In genomic region chr4:72569719-72570235, GRCh38 we compare ENCODE assay signal across 8 cellular contexts. TPM values are rescaled to one million over a fixed set of nuclear protein-coding genes. Genes with fewer than 3 reads are reported as not detected.
DNase-seq lines count a peak whose midpoint lies in the region; ATAC-seq and TF ChIP-seq lines count a peak whose summit lies in the region.

No MANE protein-coding gene starts in this region.

- peaks cover 10 to 28% (median 13%) of the 10 kb centered on the region in 4 donors for H3K4me1 Mint-ChIP-seq in CD4-positive, alpha-beta memory T cell
- peaks cover 20 to 27% (median 23%) of the 10 kb centered on the region in 3 donors for H3K4me1 Mint-ChIP-seq in T-cell
- H3K4me1 Mint-ChIP-seq in activated CD4-positive, alpha-beta memory T cell treated with anti-CD3 and anti-CD28 coated beads for 36 hours (ENCODE audit: low read depth): peaks cover 11% of the 10 kb centered on the region

- POLR2A ChIA-PET in CD4-positive, alpha-beta memory T cell (lab: Charles Lee; ENCODE audit: partially characterized antibody): no interaction called here
- POLR2A ChIA-PET in T-cell (lab: Charles Lee): interaction anchor here in 1 of 2 donors (0.6 kb wide), 1 partner anchor 735 kb away, joined by 11 read pairs; no protein-coding TSS in a partner anchor
- POLR2A ChIA-PET in activated CD4-positive, alpha-beta memory T cell treated with anti-CD3 and anti-CD28 coated beads for 36 hours (lab: Charles Lee): no interaction called here

- H3K4me3 Mint-ChIP-seq in CD4-positive, alpha-beta memory T cell: peak overlapping the region in 6 of 8 donors; percentile 1 to 35 (median 9)
- H3K4me3 Mint-ChIP-seq in T-cell: peak overlapping the region; percentile 13 to 86 (median 32)
- H3K4me3 Mint-ChIP-seq in activated CD4-positive, alpha-beta memory T cell treated with anti-CD3 and anti-CD28 coated beads for 36 hours: no peak overlapping the region

- no peak for DNase-seq in CD4-positive, alpha-beta memory T cell
- no peak for DNase-seq in T-cell
- DNase-seq in heart right ventricle: no peak
- DNase-seq in prostate gland (ENCODE audit: low spot score): peak; percentile 9
- DNase-seq in NCI-H2029 (lab: John Stamatoyannopoulos, UW): no peak
- no peak for DNase-seq in activated naive CD4-positive, alpha-beta T cell treated with anti-CD3 and anti-CD28 coated beads, Interleukin-2, amount 50 U/mL, for 72 hours (ENCODE audit: low spot score in 2 of 2)
- no peak for DNase-seq in stimulated activated naive CD4-positive, alpha-beta T cell treated with Interleukin-2 at 50 U/mL for 16 hours (lab: John Stamatoyannopoulos, UW)
- DNase-seq in activated CD4-positive, alpha-beta memory T cell treated with anti-CD3 and anti-CD28 coated beads for 36 hours: no peak

- TF ChIP-seq CTCF in heart right ventricle (IDR thresholded peaks at IDR 0.05) (no peak), prostate gland (IDR thresholded peaks at IDR 0.05) (no peak)

- peaks cover 32 to 33% of the 10 kb centered on the region in 2 donors for H3K27me3 Mint-ChIP-seq in CD4-positive, alpha-beta memory T cell
- peaks cover 49 to 52% of the 10 kb centered on the region in 2 donors for H3K27me3 Mint-ChIP-seq in T-cell
- peaks cover 45% of the 10 kb centered on the region for H3K27me3 Mint-ChIP-seq in activated CD4-positive, alpha-beta memory T cell treated with anti-CD3 and anti-CD28 coated beads for 36 hours

- H3K9me3 Mint-ChIP-seq in CD4-positive, alpha-beta memory T cell: peaks cover 0 to 4% (median 0%) of the 10 kb centered on the region in 8 donors
- no peaks in the 10 kb centered on the region for H3K9me3 Mint-ChIP-seq in T-cell
- peaks cover 0 to 3% of the 10 kb centered on the region in 2 donors for H3K9me3 Mint-ChIP-seq in activated naive CD4-positive, alpha-beta T cell treated with anti-CD3 and anti-CD28 coated beads, Interleukin-2, amount 50 U/mL, for 72 hours
- no peaks in the 10 kb centered on the region for H3K9me3 Mint-ChIP-seq in activated CD4-positive, alpha-beta memory T cell treated with anti-CD3 and anti-CD28 coated beads for 36 hours

- no peak overlapping the region for H3K27ac Mint-ChIP-seq in CD4-positive, alpha-beta memory T cell
- H3K27ac Mint-ChIP-seq in T-cell: no peak overlapping the region
- no peak overlapping the region for H3K27ac Mint-ChIP-seq in activated naive CD4-positive, alpha-beta T cell treated with anti-CD3 and anti-CD28 coated beads, Interleukin-2, amount 50 U/mL, for 72 hours
- H3K27ac Mint-ChIP-seq in activated CD4-positive, alpha-beta memory T cell treated with anti-CD3 and anti-CD28 coated beads for 36 hours: no peak overlapping the region

- intact Hi-C loops in CD4-positive, alpha-beta memory T cell (cut with micrococcal nuclease): no loop called here
- intact Hi-C loops in heart right ventricle (cut with DNase I): loop anchor here in 1 of 10 donors (10.0 kb wide), 1 partner anchor 695 kb away; no protein-coding TSS in a partner anchor
- intact Hi-C loops in prostate gland (cut with DNase I): no loop called here
- intact Hi-C loops in activated CD4-positive, alpha-beta memory T cell treated with anti-CD3 and anti-CD28 coated beads for 36 hours (cut with micrococcal nuclease): no loop called here

- 22 to 25% methylated on average over 15 of the region's 15 CpGs for WGBS in heart right ventricle, 2 donors
- WGBS in prostate gland: 19% methylated on average over 15 of the region's 15 CpGs

- H3K27me3 ChIP-seq in CD4-positive, alpha-beta memory T cell (ENCODE audit: insufficient read depth, low read length): peaks cover 9% of the 10 kb centered on the region
- H3K27me3 ChIP-seq in heart right ventricle: peaks cover 0 to 31% (median 0%) of the 10 kb centered on the region in 7 donors
- H3K27me3 ChIP-seq in prostate gland (replicated peaks; ENCODE audit: insufficient read depth): no peaks in the 10 kb centered on the region

- H3K9me3 ChIP-seq in CD4-positive, alpha-beta memory T cell (ENCODE audit: control insufficient read depth in 1 of 2, low read length in 2 of 2): no peaks in the 10 kb centered on the region
- no peaks in the 10 kb centered on the region for H3K9me3 ChIP-seq in heart right ventricle
- H3K9me3 ChIP-seq in prostate gland: no peaks in the 10 kb centered on the region

- no peak for TF ChIP-seq POLR2A in prostate gland (IDR thresholded peaks at IDR 0.05)

- H3K36me3 ChIP-seq in CD4-positive, alpha-beta memory T cell (ENCODE audit: insufficient read depth, low read length): no peaks in the 10 kb centered on the region
- H3K36me3 ChIP-seq in heart right ventricle (no peaks in the 10 kb centered on the region), prostate gland (no peaks in the 10 kb centered on the region)

- no peak overlapping the region for H3K4me3 ChIP-seq in CD4-positive, alpha-beta memory T cell (ENCODE audit: low read length in 2 of 2)
- H3K4me3 ChIP-seq in heart right ventricle (peak overlapping the region in 9 of 10 donors; percentile 36 to 77 (median 64)), prostate gland (peak overlapping the region; percentile 40 to 53)

- H3K36me3 Mint-ChIP-seq in CD4-positive, alpha-beta memory T cell: peaks cover 0 to 3% of the 10 kb centered on the region in 2 donors
- no peaks in the 10 kb centered on the region for H3K36me3 Mint-ChIP-seq in T-cell
- peaks cover 5 to 20% of the 10 kb centered on the region in 2 donors for H3K36me3 Mint-ChIP-seq in activated naive CD4-positive, alpha-beta T cell treated with anti-CD3 and anti-CD28 coated beads, Interleukin-2, amount 50 U/mL, for 72 hours
- H3K36me3 Mint-ChIP-seq in activated CD4-positive, alpha-beta memory T cell treated with anti-CD3 and anti-CD28 coated beads for 36 hours: no peaks in the 10 kb centered on the region

- ATAC-seq in T-cell (replicated peaks in 1 of 4) (no peak), heart right ventricle (peak in 2 of 8 donors; percentile 3 to 22)
- ATAC-seq in activated naive CD4-positive, alpha-beta T cell treated with anti-CD3 and anti-CD28 coated beads, Interleukin-2, amount 50 U/mL, for 72 hours: no peak

- no peak overlapping the region for H3K27ac ChIP-seq in CD4-positive, alpha-beta memory T cell (ENCODE audit: low read depth, low read length)
- H3K27ac ChIP-seq in heart right ventricle (peak overlapping the region in 5 of 10 donors; percentile 1 to 73 (median 47)), prostate gland (peak overlapping the region; percentile 65 to 66)

- H3K4me1 ChIP-seq in CD4-positive, alpha-beta memory T cell (ENCODE audit: insufficient read depth, low read length): no peaks in the 10 kb centered on the region
- H3K4me1 ChIP-seq in heart right ventricle (peaks cover 0 to 24% (median 8%) of the 10 kb centered on the region in 9 donors), prostate gland (replicated peaks) (no peaks in the 10 kb centered on the region)

- CTCF ChIA-PET in CD4-positive, alpha-beta memory T cell (lab: Charles Lee; ENCODE audit: partially characterized antibody): no interaction called here
- CTCF ChIA-PET in T-cell (lab: Charles Lee): no interaction called here
- CTCF ChIA-PET in activated CD4-positive, alpha-beta memory T cell treated with anti-CD3 and anti-CD28 coated beads for 36 hours (lab: Charles Lee): no interaction called here

RNA-seq across cellular contexts. Expression of gene ADAMTS3, which starts 0.8 kb away (rescaled TPM):
- not detected for total RNA-seq in CD4-positive, alpha-beta memory T cell
- polyA plus RNA-seq in CD4-positive, alpha-beta memory T cell: not detected
- total RNA-seq in T-cell (not detected), heart right ventricle (1 to 10 TPM in 1 of 10 donors, under 1 TPM in 9; 0.31 to 1.1 (median 0.54) TPM), prostate gland (1 to 10 TPM in 1 of 2 donors, under 1 TPM in 1; 0.36 to 4.0 TPM)
- polyA plus RNA-seq in heart right ventricle: under 1 TPM; 0.23 to 0.80 TPM
- total RNA-seq in activated naive CD4-positive, alpha-beta T cell treated with anti-CD3 and anti-CD28 coated beads, Interleukin-2, amount 50 U/mL, for 72 hours: not detected
- total RNA-seq in activated CD4-positive, alpha-beta memory T cell treated with anti-CD3 and anti-CD28 coated beads for 36 hours: not detected

Comparison
In these comparisons a context has a peak if more than half of its experiments do, and no peak if none do; other contexts are left out.
1. H3K4me3 ChIP-seq: peak in heart right ventricle (9 of 10) and prostate gland (2 of 2); none in CD4-positive, alpha-beta memory T cell (0 of 2).